ENCODE assay signal across 18 cellular contexts in genomic region chr12:65619018-65619417, GRCh38.
A peak's percentile ranks its signal among the peaks of the same experiment; 100 is the strongest.
DNase-seq lines count a peak whose midpoint lies in the region; ATAC-seq and TF ChIP-seq lines count a peak whose summit lies in the region.
"Had no signal": no experiment of that assay in that cellular context is flagged by ENCODE, and none has a peak within 500 bp of the region (broad histone marks: within the 10 kb centered on the region; RNA-seq: fewer than 3 reads in every experiment).

No MANE protein-coding gene starts in this region.

- no peak overlapping the region for H3K4me3 ChIP-seq in GM12865 (ENCODE audit: low read depth, low read length)
- H3K4me3 ChIP-seq in hepatocyte: no peak overlapping the region
- H3K4me3 ChIP-seq: BLaER1, MG63, PC-9, SK-N-MC had no signal

- no peaks in the 10 kb centered on the region for H3K36me3 Mint-ChIP-seq in activated naive CD8-positive, alpha-beta T cell
- H3K36me3 Mint-ChIP-seq in nephron (ENCODE audit: low read depth): no peaks in the 10 kb centered on the region

- no peaks in the 10 kb centered on the region for H3K79me2 ChIP-seq in hepatocyte

- no peaks in the 10 kb centered on the region for H3K9me3 ChIP-seq in hepatocyte (ENCODE audit: low read depth)
- H3K9me3 ChIP-seq: BLaER1, MG63 had no signal

- peak; percentile 22 for DNase-seq in NCI-H82 (lab: John Stamatoyannopoulos, UW)
- no peak for DNase-seq in NCI-H82 treated with DMSO at 0.1 percent for 48 hours (lab: John Stamatoyannopoulos, UW; ENCODE audit: unreplicated experiment)
- DNase-seq in GM12865 (ENCODE audit: low read depth): peak; percentile 8
- no peak for DNase-seq in hepatocyte (ENCODE audit: low spot score)
- DNase-seq: KG1, MG63, NCI-H1105, NCI-H1694 treated with DMSO at 0.1 percent for 48 hours, NCI-H345, NCI-H526 treated with DMSO at 0.1 percent for 48 hours had no signal

- H3K27me3 Mint-ChIP-seq in activated naive CD8-positive, alpha-beta T cell: peaks cover 15% of the 10 kb centered on the region
- no peaks in the 10 kb centered on the region for H3K27me3 Mint-ChIP-seq in nephron (ENCODE audit: low read depth)

- no peak overlapping the region for H2AFZ ChIP-seq in hepatocyte
- H2AFZ ChIP-seq: PC-9 had no signal

- peak overlapping the region; percentile 10 for H3K27ac Mint-ChIP-seq in activated naive CD8-positive, alpha-beta T cell
- peak overlapping the region; percentile 74 to 80 (median 78) for H3K27ac Mint-ChIP-seq in nephron

- H3K27ac ChIP-seq in hepatocyte: no peak overlapping the region
- H3K27ac ChIP-seq: 22Rv1, BLaER1, PC-9, SK-N-MC had no signal

- WGBS in hepatocyte (ENCODE audit: low lambda C conversion rate, missing lambda C conversion rate): 67% methylated on average over 4 of the region's 4 CpGs

- H3K4me1 Mint-ChIP-seq in activated naive CD8-positive, alpha-beta T cell (ENCODE audit: low read depth): no peaks in the 10 kb centered on the region
- H3K4me1 Mint-ChIP-seq in nephron: peaks cover 26% of the 10 kb centered on the region

- TF ChIP-seq CTCF in GM12865 (IDR thresholded peaks at IDR 0.05; ENCODE audit: insufficient read depth, low read depth, low read length, missing control alignments): no peak
- no peak for TF ChIP-seq CTCF in nephron (IDR thresholded peaks at IDR 0.05; ENCODE audit: unreplicated experiment in 3 of 3)
- TF ChIP-seq CTCF in hepatocyte (IDR thresholded peaks at IDR 0.05; ENCODE audit: poor library complexity): no peak

- no peak overlapping the region for H3K4me2 ChIP-seq in hepatocyte
- H3K4me2 ChIP-seq: BLaER1, PC-9 had no signal

- ATAC-seq in GM18520 (IDR thresholded peaks at IDR 0.05; ENCODE audit: unreplicated experiment): no peak
- no peak for ATAC-seq in GM21528 (IDR thresholded peaks at IDR 0.05; ENCODE audit: low FRiP score, unreplicated experiment)

- no peaks in the 10 kb centered on the region for H3K9me2 ChIP-seq in hepatocyte (replicated peaks; ENCODE audit: insufficient read depth)

- H3K4me3 Mint-ChIP-seq in activated naive CD8-positive, alpha-beta T cell: no peak overlapping the region
- no peak overlapping the region for H3K4me3 Mint-ChIP-seq in nephron

- H3K27me3 ChIP-seq in hepatocyte: no peaks in the 10 kb centered on the region
- H3K27me3 ChIP-seq: BLaER1, MG63 had no signal

- no peaks in the 10 kb centered on the region for H3K9me3 Mint-ChIP-seq in activated naive CD8-positive, alpha-beta T cell (ENCODE audit: low read depth)
- peaks cover 3% of the 10 kb centered on the region for H3K9me3 Mint-ChIP-seq in nephron

- peaks cover 13% of the 10 kb centered on the region for H3K4me1 ChIP-seq in hepatocyte (ENCODE audit: insufficient read depth)

- H4K20me1 ChIP-seq in hepatocyte (ENCODE audit: insufficient read depth, poor library complexity, severe bottlenecking): no peaks in the 10 kb centered on the region
- H4K20me1 ChIP-seq: BLaER1 had no signal

- H3K36me3 ChIP-seq in hepatocyte (replicated peaks; ENCODE audit: insufficient read depth, low read depth): no peaks in the 10 kb centered on the region
- H3K36me3 ChIP-seq: BLaER1, MG63 had no signal

Comparison
In these comparisons a context has a peak if more than half of its experiments do, and no peak if none do; other contexts are left out.
1. DNase-seq: peak in NCI-H82 (single experiment) and GM12865 (single experiment); none in NCI-H82 treated with DMSO at 0.1 percent for 48 hours (single experiment) and hepatocyte (single experiment).